ENCODE assay signal across 19 cellular contexts in the genomic region with DNA sequence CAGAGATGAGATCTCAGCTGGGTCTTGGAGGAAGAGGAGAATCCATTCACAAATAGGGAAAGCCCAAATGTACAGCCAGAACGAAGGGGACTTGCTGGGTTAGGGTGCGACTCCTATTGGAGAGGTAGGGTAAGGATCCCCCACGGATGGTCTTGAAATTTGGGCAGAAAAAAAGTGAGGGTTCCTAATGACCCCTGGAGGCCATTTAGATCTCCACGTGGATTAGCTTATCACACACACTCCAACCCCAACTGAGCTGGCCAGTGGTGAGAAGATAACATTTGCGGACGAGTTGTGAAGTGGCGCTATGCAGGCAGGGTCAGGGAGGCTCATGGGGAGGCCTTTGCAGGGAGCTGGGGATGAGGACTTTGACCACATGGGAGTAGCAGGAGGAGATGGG.
DNase-seq lines count a peak whose midpoint lies in the region; FAIRE-seq and TF ChIP-seq lines count a peak whose summit lies in the region.
"Had no signal": no experiment of that assay in that cellular context is flagged by ENCODE, and none has a peak within 500 bp of the region (broad histone marks: within the 10 kb centered on the region; RNA-seq: fewer than 3 reads in every experiment).

No MANE protein-coding gene starts in this region.

- TF ChIP-seq POLR2A in spleen (IDR thresholded peaks at IDR 0.05), result no peak

- intact Hi-C loops in spleen (cut with DNase I; ENCODE audit: low total_unique reads), result no loop called here

- H3K4me3 ChIP-seq in astrocyte (ENCODE audit: insufficient read depth, low read depth, low read length), result no peak overlapping the region
- no peak overlapping the region for H3K4me3 ChIP-seq in endodermal cell (ENCODE audit: low read length)
- no peak overlapping the region for H3K4me3 ChIP-seq in spleen
- H3K4me3 ChIP-seq: GM23338 had no signal

- H3K4me1 ChIP-seq in astrocyte (ENCODE audit: insufficient read depth, low read length), result no peaks in the 10 kb centered on the region
- peaks cover 23% of the 10 kb centered on the region for H3K4me1 ChIP-seq in endodermal cell (ENCODE audit: control insufficient read depth, insufficient read depth, low read length)
- H3K4me1 ChIP-seq in spleen, result no peaks in the 10 kb centered on the region
- H3K4me1 ChIP-seq: BE2C had no signal

- no peak overlapping the region for H3K4me3 Mint-ChIP-seq in astrocyte (ENCODE audit: unreplicated experiment)
- no peak overlapping the region for H3K4me3 Mint-ChIP-seq in endodermal cell
- no peak overlapping the region for H3K4me3 Mint-ChIP-seq in nephron progenitor cell
- H3K4me3 Mint-ChIP-seq: CD4-positive, CD25-positive, alpha-beta regulatory T cell; CD8-positive, alpha-beta memory T cell; GM23338; HFFc6 had no signal

- no peak for DNase-seq in astrocyte (ENCODE audit: low read depth)
- DNase-seq in endodermal cell, result no peak
- DNase-seq in nephron progenitor cell, result no peak
- DNase-seq in NOMO-1 treated with DMSO at 0.1 percent for 48 hours (lab: John Stamatoyannopoulos, UW; ENCODE audit: unreplicated experiment), result no peak
- DNase-seq in iPS-NIHi7 (ENCODE audit: extremely low spot score), result no peak
- DNase-seq in spleen, result no peak
- DNase-seq: ACHN; BE2C; C1 segment of cervical spinal cord; CD4-positive, CD25-positive, alpha-beta regulatory T cell; CD8-positive, alpha-beta memory T cell; COR-L47; HCEC 1CT; HFFc6 had no signal

- no peaks in the 10 kb centered on the region for H4K20me1 ChIP-seq in astrocyte (ENCODE audit: insufficient read depth, low read length)

- H3K4me1 Mint-ChIP-seq in astrocyte (ENCODE audit: low read depth, unreplicated experiment) (peaks cover 19% of the 10 kb centered on the region), endodermal cell (peaks cover 51% of the 10 kb centered on the region), nephron progenitor cell (peaks cover 29% of the 10 kb centered on the region)
- H3K4me1 Mint-ChIP-seq: CD4-positive, CD25-positive, alpha-beta regulatory T cell; CD8-positive, alpha-beta memory T cell had no signal

- peaks cover 4% of the 10 kb centered on the region for H3K27me3 ChIP-seq in astrocyte (ENCODE audit: insufficient read depth, low read length)
- peaks cover 11% of the 10 kb centered on the region for H3K27me3 ChIP-seq in endodermal cell (ENCODE audit: control insufficient read depth, insufficient read depth, low read length, poor library complexity, severe bottlenecking)
- peaks cover 0 to 25% (median 0%) of the 10 kb centered on the region in 7 donors for H3K27me3 ChIP-seq in spleen (replicated peaks in 1 of 7)
- H3K27me3 ChIP-seq: BE2C had no signal

- H3K36me3 Mint-ChIP-seq in astrocyte (ENCODE audit: low read depth, unreplicated experiment), result no peaks in the 10 kb centered on the region
- H3K36me3 Mint-ChIP-seq in endodermal cell (ENCODE audit: low read depth), result no peaks in the 10 kb centered on the region
- H3K36me3 Mint-ChIP-seq in nephron progenitor cell (ENCODE audit: low read depth), result no peaks in the 10 kb centered on the region
- H3K36me3 Mint-ChIP-seq: CD4-positive, CD25-positive, alpha-beta regulatory T cell; CD8-positive, alpha-beta memory T cell had no signal

- H3K36me3 ChIP-seq in astrocyte (ENCODE audit: insufficient read depth, low read length) (no peaks in the 10 kb centered on the region), endodermal cell (ENCODE audit: control insufficient read depth, insufficient read depth, low read length) (no peaks in the 10 kb centered on the region), spleen (no peaks in the 10 kb centered on the region)
- H3K36me3 ChIP-seq: BE2C had no signal

- no peak overlapping the region for H2AFZ ChIP-seq in astrocyte (ENCODE audit: low read depth, low read length)
- H2AFZ ChIP-seq: GM23338 had no signal

- H3K27ac ChIP-seq in astrocyte (ENCODE audit: low read depth, low read length) (no peak overlapping the region), endodermal cell (ENCODE audit: low read depth, low read length) (no peak overlapping the region), spleen (no peak overlapping the region)
- H3K27ac ChIP-seq: HL-60 had no signal

- peaks cover 1% of the 10 kb centered on the region for H3K9me3 Mint-ChIP-seq in astrocyte (ENCODE audit: unreplicated experiment)
- no peaks in the 10 kb centered on the region for H3K9me3 Mint-ChIP-seq in endodermal cell
- H3K9me3 Mint-ChIP-seq in nephron progenitor cell, result no peaks in the 10 kb centered on the region
- H3K9me3 Mint-ChIP-seq: CD8-positive, alpha-beta memory T cell; GM23338; HFFc6 had no signal

- FAIRE-seq in astrocyte (lab: Jason Lieb, UNC), result no peak
- FAIRE-seq: A204.1, G401.6, H54 had no signal

- no peaks in the 10 kb centered on the region for H3K79me2 ChIP-seq in astrocyte (ENCODE audit: insufficient read depth, low read length)

- no peak overlapping the region for H3K9ac ChIP-seq in astrocyte (ENCODE audit: low read length)
- H3K9ac ChIP-seq in endodermal cell (ENCODE audit: extremely low read depth, low read length, poor library complexity, severe bottlenecking), result no peak overlapping the region

- H3K27me3 Mint-ChIP-seq in astrocyte (ENCODE audit: low read depth, unreplicated experiment) (peaks cover 14% of the 10 kb centered on the region), endodermal cell (ENCODE audit: insufficient read depth) (peaks cover 52% of the 10 kb centered on the region), nephron progenitor cell (ENCODE audit: low read depth, poor library complexity) (peaks cover 8% of the 10 kb centered on the region)

- H3K9me3 ChIP-seq in astrocyte (ENCODE audit: insufficient read depth, low read depth, low read length), result no peaks in the 10 kb centered on the region
- H3K9me3 ChIP-seq in endodermal cell (ENCODE audit: control insufficient read depth, low read length), result no peaks in the 10 kb centered on the region
- no peaks in the 10 kb centered on the region for H3K9me3 ChIP-seq in spleen
- H3K9me3 ChIP-seq: BE2C had no signal

- no peak for TF ChIP-seq CTCF in astrocyte (IDR thresholded peaks at IDR 0.05; ENCODE audit: insufficient read depth, low read depth, low read length)
- peak; percentile 41 for TF ChIP-seq CTCF in endodermal cell (conservative IDR thresholded peaks at IDR 0.05)
- TF ChIP-seq CTCF in nephron progenitor cell (IDR thresholded peaks at IDR 0.05), result no peak
- TF ChIP-seq CTCF in spleen (IDR thresholded peaks at IDR 0.05 in 8 of 11, conservative IDR thresholded peaks at IDR 0.05 in 3 of 11), result no peak

- no peak overlapping the region for H3K4me2 ChIP-seq in astrocyte (ENCODE audit: low read length)
- H3K4me2 ChIP-seq: GM23338 had no signal

- H3K27ac Mint-ChIP-seq in astrocyte (ENCODE audit: unreplicated experiment) (peak overlapping the region; percentile 35), endodermal cell (no peak overlapping the region), nephron progenitor cell (peak overlapping the region; percentile 41)
- H3K27ac Mint-ChIP-seq: CD4-positive, CD25-positive, alpha-beta regulatory T cell; CD8-positive, alpha-beta memory T cell; GM23338; HFFc6 had no signal

- WGBS in endodermal cell (ENCODE audit: insufficient coverage in 1 of 2, insufficient read length in 1 of 2), 2 experiments, result 81 to 94% methylated on average over 6 to 7 of the region's 7 CpGs
- WGBS in spleen, 5 donors, result 78 to 92% (median 83%) methylated on average over 7 of the region's 7 CpGs
